8 cellular contexts compared by ENCODE assay signal in the genomic region with DNA sequence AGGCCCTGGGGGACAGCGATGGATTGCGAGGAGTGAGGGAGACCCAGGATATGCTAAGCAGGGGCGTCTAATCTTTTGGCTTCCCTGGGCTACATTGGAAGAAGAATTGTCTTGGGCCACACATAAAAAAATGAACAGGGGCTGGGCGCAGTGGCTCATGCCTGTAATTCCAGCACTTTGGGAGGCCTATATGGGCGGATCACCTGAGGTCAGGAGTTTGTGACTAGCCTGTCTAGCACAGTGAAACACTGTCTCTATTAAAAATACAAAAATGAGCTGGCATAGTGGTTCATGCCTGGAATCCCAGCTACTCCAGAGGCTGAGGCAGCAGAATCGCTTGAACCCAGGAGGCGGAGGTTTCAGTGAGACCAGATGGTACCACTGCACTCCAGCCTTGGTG. TPM values are rescaled to one million over a fixed set of nuclear protein-coding genes. Genes with fewer than 3 reads are reported as not detected.
"Had no signal": no experiment of that assay in that cellular context is flagged by ENCODE, and none has a peak within 500 bp of the region (broad histone marks: within the 10 kb centered on the region; RNA-seq: fewer than 3 reads in every experiment).

No MANE protein-coding gene starts in this region.

- H3K4me3 ChIP-seq: K562 had no signal

- ATAC-seq: HepG2, K562 had no signal

- H3K4me1 Mint-ChIP-seq: IgD-negative memory B cell had no signal

- DNase-seq: IMR-90, KBM-7 had no signal

- H3K27ac ChIP-seq: HL-60 had no signal

- H3K27ac Mint-ChIP-seq: IgD-negative memory B cell had no signal

- H3K36me3 Mint-ChIP-seq: IgD-negative memory B cell had no signal

RNA-seq across cellular contexts. Expression of gene PRAMEF12, which starts 10.8 kb away (rescaled TPM):
- total RNA-seq: HepG2, HT-29, HT1080, IMR-90, K562 had no signal
- polyA plus RNA-seq: HepG2, IgD-negative memory B cell, IMR-90, K562 had no signal

RNA-seq across cellular contexts. Expression of gene CFAP107, which starts 16.8 kb away (rescaled TPM):
- total RNA-seq: HepG2, HT-29, HT1080, IMR-90, K562 had no signal
- polyA plus RNA-seq: HepG2, IgD-negative memory B cell, IMR-90 had no signal

RNA-seq across cellular contexts. Expression of gene PRAMEF1, which starts 28.4 kb away (rescaled TPM):
- total RNA-seq: HepG2, HT-29, HT1080, IMR-90, K562 had no signal
- polyA plus RNA-seq: HepG2, IgD-negative memory B cell, IMR-90, K562 had no signal

RNA-seq across cellular contexts. Expression of gene AADACL3, which starts 46.9 kb away (rescaled TPM):
- total RNA-seq: HepG2, HT-29, HT1080, IMR-90, K562 had no signal
- polyA plus RNA-seq: HepG2, IgD-negative memory B cell, IMR-90, K562 had no signal
